1 cellular context compared by ENCODE assay signal in genomic region chr1:75723989-75724471, GRCh38.
A peak's percentile ranks its signal among the peaks of the same experiment; 100 is the strongest.
TF ChIP-seq lines count a peak whose summit lies in the region.

No MANE protein-coding gene starts in this region.

TF ChIP-seq in H1, 55 proteins besides CTCF, POLR2A, EP300 and RAD21 (continued from another document):
- TF ChIP-seq HDAC6 (IDR thresholded peaks at IDR 0.05; ENCODE audit: low read depth, low read length) (no peak), TBP (IDR thresholded peaks at IDR 0.05; ENCODE audit: low read depth, low read length) (peak; percentile 62; the same call in 1 of the 2 replicates), NRF1 (IDR thresholded peaks at IDR 0.05; ENCODE audit: low read depth, low read length) (no peak), SP1 (IDR thresholded peaks at IDR 0.05; ENCODE audit: low read depth, low read length) (no peak), CBX8 (IDR thresholded peaks at IDR 0.05; ENCODE audit: borderline replicate concordance, low read depth, low read length) (no peak)
